Comparison of ENCODE assay signal across 1 cellular context in genomic region chr1:12619396-12620141, GRCh38.
A peak's percentile ranks its signal among the peaks of the same experiment; 100 is the strongest.
TF ChIP-seq lines count a peak whose summit lies in the region.

No MANE protein-coding gene starts in this region.

TF ChIP-seq in HEK293, 187 proteins besides CTCF, POLR2A, EP300 and RAD21 (continued from another document and continues in another):
- TF ChIP-seq ZNF18 (tag by site-specific recombination; IDR thresholded peaks at IDR 0.05) (no peak), ZNF19 (tag by site-specific recombination; IDR thresholded peaks at IDR 0.05; ENCODE audit: low read depth) (no peak), ZNF274 (IDR thresholded peaks at IDR 0.05; ENCODE audit: low read length) (no peak), ZNF274 (tag by site-specific recombination; IDR thresholded peaks at IDR 0.05; ENCODE audit: borderline replicate concordance) (no peak), ZNF398 (tag by site-specific recombination; IDR thresholded peaks at IDR 0.05) (no peak; the same call in 1 of the 2 replicates), ZNF660 (tag by site-specific recombination; IDR thresholded peaks at IDR 0.05) (peak; percentile 67; the same call in 1 of the 2 replicates), GLI4 (tag by site-specific recombination; IDR thresholded peaks at IDR 0.05) (no peak), ZNF37A (tag by site-specific recombination; IDR thresholded peaks at IDR 0.05) (no peak), KLF7 (tag by site-specific recombination; IDR thresholded peaks at IDR 0.05; ENCODE audit: borderline replicate concordance) (no peak), GLIS1 (tag by site-specific recombination; IDR thresholded peaks at IDR 0.05) (no peak), OVOL3 (tag by site-specific recombination; IDR thresholded peaks at IDR 0.05) (no peak), ZNF704 (tag by site-specific recombination; IDR thresholded peaks at IDR 0.05) (no peak), ZNF280C (tag by site-specific recombination; IDR thresholded peaks at IDR 0.05) (no peak), TSHZ1 (tag by site-specific recombination; IDR thresholded peaks at IDR 0.05; ENCODE audit: borderline replicate concordance) (no peak), ZNF488 (tag by site-specific recombination; IDR thresholded peaks at IDR 0.05) (no peak), ZNF155 (tag by site-specific recombination; IDR thresholded peaks at IDR 0.05) (no peak), KLF8 (tag by site-specific recombination; IDR thresholded peaks at IDR 0.05) (no peak; the same call in 1 of the 2 replicates), PRDM2 (tag by site-specific recombination; IDR thresholded peaks at IDR 0.05; ENCODE audit: borderline replicate concordance) (no peak), ZFP37 (tag by site-specific recombination; IDR thresholded peaks at IDR 0.05) (peak; percentile 93), ZNF692 (tag by site-specific recombination; IDR thresholded peaks at IDR 0.05) (peak; percentile 24; the same call in 1 of the 2 replicates), ZNF391 (tag by site-specific recombination; IDR thresholded peaks at IDR 0.05; ENCODE audit: borderline replicate concordance, low read depth) (no peak), ZNF580 (tag by site-specific recombination; IDR thresholded peaks at IDR 0.05) (no peak), ZNF544 (tag by site-specific recombination; IDR thresholded peaks at IDR 0.05) (no peak), MYNN (tag by site-specific recombination; IDR thresholded peaks at IDR 0.05; ENCODE audit: borderline replicate concordance) (peak; percentile 97), ZNF214 (tag by site-specific recombination; IDR thresholded peaks at IDR 0.05; ENCODE audit: borderline replicate concordance) (no peak), TRIM28 (IDR thresholded peaks at IDR 0.05; ENCODE audit: borderline replicate concordance, low read length) (no peak), HOXC10 (CRISPR knock-in tag; IDR thresholded peaks at IDR 0.05) (no peak), ZNF24 (tag by site-specific recombination; IDR thresholded peaks at IDR 0.05) (no peak), ZNF521 (tag by site-specific recombination; IDR thresholded peaks at IDR 0.05) (no peak), MEIS1 (CRISPR knock-in tag; IDR thresholded peaks at IDR 0.05; ENCODE audit: borderline replicate concordance) (no peak), ELK4 (IDR thresholded peaks at IDR 0.05; ENCODE audit: borderline replicate concordance, low read depth, low read length) (no peak), ZBTB26 (tag by site-specific recombination; optimal IDR thresholded peaks at IDR 0.05) (no peak)
